Comparison of ENCODE assay signal across 37 cellular contexts in the genomic region with DNA sequence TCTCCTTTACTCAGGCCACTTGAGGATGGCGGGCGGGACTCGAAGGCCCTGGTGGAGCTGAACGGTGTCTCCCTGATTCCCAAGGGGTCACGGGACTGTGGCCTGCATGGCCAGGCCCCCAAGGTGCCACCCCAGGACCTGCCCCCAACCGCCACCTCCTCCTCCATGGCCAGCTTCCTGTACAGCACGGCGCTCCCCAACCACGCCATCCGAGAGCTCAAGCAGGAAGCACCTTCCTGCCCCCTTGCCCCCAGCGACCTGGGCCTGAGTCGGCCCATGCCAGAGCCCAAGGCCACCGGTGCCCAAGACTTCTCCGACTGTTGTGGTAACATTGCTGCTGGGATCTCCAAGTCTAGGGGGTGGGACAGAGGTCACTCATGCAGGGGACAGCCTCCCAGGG.
"Had no signal": no experiment of that assay in that cellular context is flagged by ENCODE, and none has a peak within 500 bp of the region (broad histone marks: within the 10 kb centered on the region; RNA-seq: fewer than 3 reads in every experiment).

No MANE protein-coding gene starts in this region.

- H3K4me1 Mint-ChIP-seq: activated B cell treated with CpG ODN at 0.5 μM for 24 hours; activated CD4-positive, alpha-beta T cell treated with anti-CD3 and anti-CD28 coated beads, Interleukin-2, amount 10 ng/mL, durations not matched to agents 24 days and 14 days; activated naive CD8-positive, alpha-beta T cell treated with anti-CD3 and anti-CD28 coated beads for 36 hours; activated T-helper 17 cell treated with anti-CD3 and anti-CD28 coated beads, Interleukin-2, amount 50 U/mL, for 72 hours had no signal

- H3K27ac ChIP-seq: adrenal gland, body of pancreas, brain microvascular endothelial cell, breast epithelium, VCaP had no signal

- H3K9me3 Mint-ChIP-seq: activated CD4-positive, alpha-beta memory T cell treated with anti-CD3 and anti-CD28 coated beads for 36 hours; activated CD8-positive, alpha-beta T cell treated with anti-CD3 and anti-CD28 coated beads for 36 hours; activated T-cell treated with anti-CD3 and anti-CD28 coated beads, Interleukin-2, amount 50 U/mL, for 72 hours; activated T-helper 17 cell treated with anti-CD3 and anti-CD28 coated beads, Interleukin-2, amount 50 U/mL, for 72 hours had no signal

- H3K27me3 ChIP-seq: adrenal gland, body of pancreas, brain microvascular endothelial cell, breast epithelium had no signal

- H3K27ac Mint-ChIP-seq: activated B cell treated with CpG ODN at 0.5 μM for 24 hours; activated CD4-positive, alpha-beta memory T cell treated with anti-CD3 and anti-CD28 coated beads for 36 hours; activated CD4-positive, alpha-beta T cell treated with anti-CD3 and anti-CD28 coated beads, Interleukin-2, amount 10 ng/mL, durations not matched to agents 24 days and 14 days; activated CD8-positive, alpha-beta T cell treated with anti-CD3 and anti-CD28 coated beads for 36 hours; activated naive CD4-positive, alpha-beta T cell treated with anti-CD3 and anti-CD28 coated beads for 36 hours; activated naive CD4-positive, alpha-beta T cell treated with anti-CD3 and anti-CD28 coated beads, Interleukin-2, amount 50 U/mL, for 72 hours; activated naive CD8-positive, alpha-beta T cell treated with anti-CD3 and anti-CD28 coated beads for 36 hours; activated T-cell treated with anti-CD3 and anti-CD28 coated beads, Interleukin-2, amount 50 U/mL, for 72 hours; activated T-helper 1 cell treated with anti-CD3 and anti-CD28 coated beads, Interleukin-12 subunit alpha, Interleukin-12 subunit beta, Interleukin-2, Interleukin-4 antibody, amounts not matched to agents 30 ng/mL and 10 ng/mL and 1 ng/mL, durations not matched to agents 14 hours and 24 hours and 36 hours; activated T-helper 17 cell treated with anti-CD3 and anti-CD28 coated beads, Interleukin-2, amount 50 U/mL, for 72 hours; T-helper 1 cell treated with Interleukin-12 subunit alpha and Interleukin-12 subunit beta and Interleukin-4 antibody, amounts not matched to agents 30 μg/mL and 1 μg/mL, for 36 hours; T-helper 2 cell treated with Interferon-gamma antibody and Interleukin-4, amounts not matched to agents 5 μg/mL and 100 μg/mL, for 36 hours had no signal

- ATAC-seq: activated CD8-positive, alpha-beta T cell treated with anti-CD3 and anti-CD28 coated beads for 36 hours; activated naive CD4-positive, alpha-beta T cell treated with anti-CD3 and anti-CD28 coated beads, Interleukin-2, amount 50 U/mL, for 72 hours; activated T-cell treated with anti-CD3 and anti-CD28 coated beads, Interleukin-2, amount 50 U/mL, for 4 hours; activated T-cell treated with anti-CD3 and anti-CD28 coated beads, Interleukin-2, amount 50 U/mL, for 72 hours; activated T-helper 17 cell treated with anti-CD3 and anti-CD28 coated beads, Interleukin-2, amount 50 U/mL, for 72 hours; body of pancreas had no signal

- H3K4me1 ChIP-seq: body of pancreas, breast epithelium had no signal

- H3K27me3 Mint-ChIP-seq: activated B cell treated with CpG ODN at 0.5 μM for 24 hours; activated CD4-positive, alpha-beta memory T cell treated with anti-CD3 and anti-CD28 coated beads for 36 hours; activated CD4-positive, alpha-beta T cell treated with anti-CD3 and anti-CD28 coated beads, Interleukin-2, amount 10 ng/mL, durations not matched to agents 24 days and 14 days; activated CD8-positive, alpha-beta T cell treated with anti-CD3 and anti-CD28 coated beads for 36 hours; activated naive CD8-positive, alpha-beta T cell treated with anti-CD3 and anti-CD28 coated beads for 36 hours; activated T-helper 17 cell treated with anti-CD3 and anti-CD28 coated beads, Interleukin-2, amount 50 U/mL, for 72 hours had no signal

- H3K4me3 Mint-ChIP-seq: activated B cell treated with CpG ODN at 0.5 μM for 24 hours; activated CD4-positive, alpha-beta memory T cell treated with anti-CD3 and anti-CD28 coated beads for 36 hours; activated CD4-positive, alpha-beta T cell treated with anti-CD3 and anti-CD28 coated beads, Interleukin-2, amount 10 ng/mL, durations not matched to agents 24 days and 14 days; activated CD8-positive, alpha-beta T cell treated with anti-CD3 and anti-CD28 coated beads for 36 hours; activated naive CD4-positive, alpha-beta T cell treated with anti-CD3 and anti-CD28 coated beads for 36 hours; activated naive CD8-positive, alpha-beta T cell treated with anti-CD3 and anti-CD28 coated beads for 36 hours; activated T-cell treated with anti-CD3 and anti-CD28 coated beads, Interleukin-2, amount 50 U/mL, for 4 hours; activated T-cell treated with anti-CD3 and anti-CD28 coated beads, Interleukin-2, amount 50 U/mL, for 72 hours; activated T-helper 1 cell treated with anti-CD3 and anti-CD28 coated beads, Interleukin-12 subunit alpha, Interleukin-12 subunit beta, Interleukin-2, Interleukin-4 antibody, amounts not matched to agents 30 ng/mL and 10 ng/mL and 1 ng/mL, durations not matched to agents 14 hours and 24 hours and 36 hours; activated T-helper 17 cell treated with anti-CD3 and anti-CD28 coated beads, Interleukin-2, amount 50 U/mL, for 72 hours; T-helper 1 cell treated with Interleukin-12 subunit alpha and Interleukin-12 subunit beta and Interleukin-4 antibody, amounts not matched to agents 30 μg/mL and 1 μg/mL, for 36 hours; T-helper 2 cell treated with Interferon-gamma antibody and Interleukin-4, amounts not matched to agents 5 μg/mL and 100 μg/mL, for 36 hours had no signal

- FAIRE-seq: astrocyte, TTC549 had no signal

- H3K4me3 ChIP-seq: adrenal gland, body of pancreas, breast epithelium had no signal

- DNase-seq: activated B cell treated with CpG ODN at 0.5 μM for 24 hours; activated CD4-positive, alpha-beta memory T cell treated with anti-CD3 and anti-CD28 coated beads for 36 hours; activated CD4-positive, alpha-beta T cell treated with anti-CD3 and anti-CD28 coated beads for 4 hours; activated CD4-positive, alpha-beta T cell treated with anti-CD3 and anti-CD28 coated beads, Interleukin-2, amount 10 ng/mL, durations not matched to agents 24 days and 14 days; activated CD4-positive, alpha-beta T cell treated with anti-CD3 and anti-CD28 coated beads, Interleukin-2, amount 50 U/mL, for 1 hour; activated CD4-positive, alpha-beta T cell treated with anti-CD3 and anti-CD28 coated beads, Interleukin-2, amount 50 U/mL, for 4 hours; activated CD4-positive, CD25-positive, alpha-beta regulatory T cell treated with anti-CD3 and anti-CD28 coated beads, Interleukin-2, amount 50 U/mL, for 72 hours; activated CD8-positive, alpha-beta memory T cell treated with anti-CD3 and anti-CD28 coated beads, Interleukin-2, amount 50 U/mL, for 4 hours; activated CD8-positive, alpha-beta T cell treated with anti-CD3 and anti-CD28 coated beads for 36 hours; activated effector memory CD4-positive, alpha-beta T cell treated with anti-CD3 and anti-CD28 coated beads, Interleukin-2, amount 50 U/mL, for 16 hours; activated gamma-delta T cell treated with Interleukin-2 at 50 U/mL for 16 hours; activated naive CD4-positive, alpha-beta T cell; activated naive CD4-positive, alpha-beta T cell treated with anti-CD3 and anti-CD28 coated beads for 36 hours; activated naive CD4-positive, alpha-beta T cell treated with anti-CD3 and anti-CD28 coated beads, Interleukin-2, amount 50 U/mL, for 16 hours; activated naive CD8-positive, alpha-beta T cell treated with anti-CD3 and anti-CD28 coated beads for 36 hours; activated T-cell treated with anti-CD3 and anti-CD28 coated beads for 4 hours; activated T-cell treated with anti-CD3 and anti-CD28 coated beads, Interleukin-2, amount 50 U/mL, for 1 hour; activated T-cell treated with anti-CD3 and anti-CD28 coated beads, Interleukin-2, amount 50 U/mL, for 4 hours; activated T-cell treated with anti-CD3 and anti-CD28 coated beads, Interleukin-2, amount 50 U/mL, for 72 hours; adrenal gland; amniotic stem cell; aorta; body of pancreas; brain microvascular endothelial cell; central memory CD4-positive, alpha-beta T cell; T-helper 1 cell; T-helper 2 cell; T-helper 9 cell had no signal

- H3K9me3 ChIP-seq: adrenal gland, body of pancreas had no signal

- H3K36me3 ChIP-seq: breast epithelium had no signal
